Comparison of ENCODE assay signal across 8 cellular contexts in genomic region chr10:32367793-32368453, GRCh38. TPM values are rescaled to one million over a fixed set of nuclear protein-coding genes. Genes with fewer than 3 reads are reported as not detected.
A peak's percentile ranks its signal among the peaks of the same experiment; 100 is the strongest.
DNase-seq lines count a peak whose midpoint lies in the region; ATAC-seq and TF ChIP-seq lines count a peak whose summit lies in the region.

No MANE protein-coding gene starts in this region.

- POLR2A ChIA-PET in RWPE1 (lab: Yijun Ruan, JAX; ENCODE audit: low non-redundant PET) = no interaction called here

- no peaks in the 10 kb centered on the region for H3K9me3 ChIP-seq in suprapubic skin

- DNase-seq in D341Med (ENCODE audit: low spot score) (peak; percentile 62), RWPE1 (ENCODE audit: low spot score) (peak; percentile 41), fibroblast of villous mesenchyme (ENCODE audit: low read depth) (peak; percentile 80), omental fat pad (ENCODE audit: low spot score) (peak; percentile 38), suprapubic skin (ENCODE audit: low spot score in 2 of 2) (peak in 1 of 2 donors; percentile 77)
- peak; percentile 52 for DNase-seq in activated effector memory CD4-positive, alpha-beta T cell treated with Interleukin-2 at 50 U/mL for 16 hours

- H3K27me3 ChIP-seq in suprapubic skin = no peaks in the 10 kb centered on the region

- ATAC-seq in HG02798 (IDR thresholded peaks at IDR 0.05; ENCODE audit: poor library complexity, unreplicated experiment) (peak; percentile 63), omental fat pad (ENCODE audit: low FRiP score) (peak; percentile 74), HG03095 (IDR thresholded peaks at IDR 0.05; ENCODE audit: unreplicated experiment) (no peak)

- TF ChIP-seq CTCF in RWPE1 (conservative IDR thresholded peaks at IDR 0.05; ENCODE audit: low read depth) (peak; percentile 81), fibroblast of villous mesenchyme (IDR thresholded peaks at IDR 0.05; ENCODE audit: insufficient read depth, low read depth, low read length) (peak; percentile 64), omental fat pad (IDR thresholded peaks at IDR 0.05) (peak in 2 of 3 donors; percentile 57 to 84), suprapubic skin (IDR thresholded peaks at IDR 0.05) (peak; percentile 57 to 73)

- TF ChIP-seq POLR2A in suprapubic skin (IDR thresholded peaks at IDR 0.05) = no peak

- CTCF ChIA-PET in RWPE1 (lab: Yijun Ruan, JAX) = interaction anchor here (0.5 to 2.1 kb wide), 2 partner anchors 22 to 361 kb away, joined by 3 to 6 read pairs; no protein-coding TSS in a partner anchor

- H3K4me3 ChIP-seq in fibroblast of villous mesenchyme (ENCODE audit: low read depth, low read length) (no peak overlapping the region), suprapubic skin (no peak overlapping the region)

- peaks cover 14% of the 10 kb centered on the region for H3K4me1 ChIP-seq in suprapubic skin

- WGBS in suprapubic skin = 22% methylated on average over 7 of the region's 7 CpGs

- H3K27ac ChIP-seq in RWPE1 (no peak overlapping the region), suprapubic skin (no peak overlapping the region)

- H3K36me3 ChIP-seq in suprapubic skin = no peaks in the 10 kb centered on the region

- no peak for TF ChIP-seq EP300 in suprapubic skin (IDR thresholded peaks at IDR 0.05)

RNA-seq across cellular contexts. Expression of gene EPC1, which starts 21.0 kb away (rescaled TPM):
- total RNA-seq in fibroblast of villous mesenchyme (19.4 and 24.5 TPM in 2 replicates), omental fat pad (10 to 100 TPM; 30.5 to 68.7 (median 34.5) TPM), suprapubic skin (10 to 100 TPM; 29.6 to 55.4 (median 47.1) TPM)
